10 cellular contexts compared by ENCODE assay signal in genomic region chr3:196620228-196620627, GRCh38. TPM values are rescaled to one million over a fixed set of nuclear protein-coding genes. Genes with fewer than 3 reads are reported as not detected.
DNase-seq lines count a peak whose midpoint lies in the region; ATAC-seq and TF ChIP-seq lines count a peak whose summit lies in the region.
"Had no signal": no experiment of that assay in that cellular context is flagged by ENCODE, and none has a peak within 500 bp of the region (broad histone marks: within the 10 kb centered on the region; RNA-seq: fewer than 3 reads in every experiment).

No MANE protein-coding gene starts in this region.

- intact Hi-C loops in naive thymus-derived CD4-positive, alpha-beta T cell (cut with micrococcal nuclease) = no loop called here

- peaks cover 0 to 6% (median 0%) of the 10 kb centered on the region in 5 donors for H3K36me3 Mint-ChIP-seq in naive thymus-derived CD4-positive, alpha-beta T cell

- CTCF ChIA-PET in naive thymus-derived CD4-positive, alpha-beta T cell (lab: Charles Lee) = interaction anchor here (1.5 kb wide), 1 partner anchor 11 kb away, joined by 5 read pairs; no protein-coding TSS in a partner anchor

- no peak overlapping the region for H3K27ac Mint-ChIP-seq in naive thymus-derived CD4-positive, alpha-beta T cell

- H3K27me3 Mint-ChIP-seq in naive thymus-derived CD4-positive, alpha-beta T cell = no peaks in the 10 kb centered on the region

- no peaks in the 10 kb centered on the region for H3K27me3 ChIP-seq in brain microvascular endothelial cell (replicated peaks)
- no peaks in the 10 kb centered on the region for H3K27me3 ChIP-seq in naive thymus-derived CD4-positive, alpha-beta T cell (ENCODE audit: control insufficient read depth in 2 of 2, insufficient read depth in 2 of 2, low read length in 2 of 2)

- no peaks in the 10 kb centered on the region for H3K9me3 ChIP-seq in naive thymus-derived CD4-positive, alpha-beta T cell (ENCODE audit: control insufficient read depth in 2 of 3, low read length in 3 of 3)

- no peak overlapping the region for H3K27ac ChIP-seq in brain microvascular endothelial cell
- H3K27ac ChIP-seq in naive thymus-derived CD4-positive, alpha-beta T cell (ENCODE audit: low read depth, low read length) = no peak overlapping the region

- in situ Hi-C loops in GM13977 (cut with MboI; ENCODE audit: low pct_unique_long_range_greater_than_20kb, low sequenced_read_pairs, unreplicated experiment) = no loop called here
- in situ Hi-C loops in brain microvascular endothelial cell (cut with HindIII; ENCODE audit: low pct_ligation_motif_present, low sequenced_read_pairs) = no loop called here

- no peaks in the 10 kb centered on the region for H3K9me3 Mint-ChIP-seq in naive thymus-derived CD4-positive, alpha-beta T cell

- no peak overlapping the region for H3K4me3 ChIP-seq in brain microvascular endothelial cell (ENCODE audit: low read depth, low read length)
- H3K4me3 ChIP-seq in naive thymus-derived CD4-positive, alpha-beta T cell (ENCODE audit: low read length) = no peak overlapping the region

- H3K4me1 Mint-ChIP-seq in naive thymus-derived CD4-positive, alpha-beta T cell = peaks cover 23 to 43% (median 33%) of the 10 kb centered on the region in 7 donors

- TF ChIP-seq CTCF in GM13977 (IDR thresholded peaks at IDR 0.05; ENCODE audit: extremely low read depth, insufficient read depth, missing control alignments) (no peak), brain microvascular endothelial cell (IDR thresholded peaks at IDR 0.05; ENCODE audit: low read depth, low read length, missing control alignments) (no peak)

- peaks cover 6% of the 10 kb centered on the region in 2 donors for H3K4me1 ChIP-seq in naive thymus-derived CD4-positive, alpha-beta T cell (ENCODE audit: control insufficient read depth in 2 of 2, insufficient read depth in 2 of 2, low read length in 2 of 2)

- peak; percentile 42 for DNase-seq in GM13977 (ENCODE audit: low spot score)
- peak; percentile 45 for DNase-seq in brain microvascular endothelial cell
- no peak for DNase-seq in naive thymus-derived CD4-positive, alpha-beta T cell
- DNase-seq in NAMALWA (ENCODE audit: low spot score) = no peak
- no peak for DNase-seq in kidney tubule cell (ENCODE audit: low spot score)
- DNase-seq in Kasumi-1 (lab: John Stamatoyannopoulos, UW) = no peak
- DNase-seq: RPMI8226 had no signal

- H3K4me3 Mint-ChIP-seq in naive thymus-derived CD4-positive, alpha-beta T cell = no peak overlapping the region

- ATAC-seq in HG03354 (IDR thresholded peaks at IDR 0.05; ENCODE audit: poor library complexity, severe bottlenecking, unreplicated experiment) (peak; percentile 70), GM21360 (IDR thresholded peaks at IDR 0.05; ENCODE audit: unreplicated experiment) (no peak)
- ATAC-seq in naive thymus-derived CD4-positive, alpha-beta T cell = peak; percentile 70

- H3K36me3 ChIP-seq in brain microvascular endothelial cell (replicated peaks) = no peaks in the 10 kb centered on the region
- H3K36me3 ChIP-seq in naive thymus-derived CD4-positive, alpha-beta T cell (ENCODE audit: control insufficient read depth in 2 of 3, insufficient read depth in 3 of 3, low read length in 3 of 3) = no peaks in the 10 kb centered on the region

- POLR2A ChIA-PET in naive thymus-derived CD4-positive, alpha-beta T cell (lab: Charles Lee) = no interaction called here

RNA-seq across cellular contexts. Expression of gene NRROS, which starts 19.3 kb away (rescaled TPM):
- 10 to 100 TPM in 4 of 5 experiments, 1 to 10 TPM in 1; 9.8 to 53.3 (median 14.2) TPM for total RNA-seq in naive thymus-derived CD4-positive, alpha-beta T cell
- 1 to 10 TPM; 1.3 to 4.3 TPM for polyA plus RNA-seq in naive thymus-derived CD4-positive, alpha-beta T cell
- total RNA-seq: bronchial epithelial cell had no signal

RNA-seq across cellular contexts. Expression of gene FBXO45, which starts 51.8 kb away (rescaled TPM):
- 10 to 100 TPM in 1 of 5 experiments, 1 to 10 TPM in 4; 2.8 to 15.9 (median 7.1) TPM for total RNA-seq in naive thymus-derived CD4-positive, alpha-beta T cell
- 1 to 10 TPM; 1.2 to 2.0 TPM for polyA plus RNA-seq in naive thymus-derived CD4-positive, alpha-beta T cell

RNA-seq across cellular contexts. Expression of gene WDR53, which starts 51.9 kb away (rescaled TPM):
- 10 to 100 TPM; 13.6 to 31.5 (median 22.7) TPM for total RNA-seq in naive thymus-derived CD4-positive, alpha-beta T cell
- 10 to 100 TPM; 11.9 to 25.1 TPM for polyA plus RNA-seq in naive thymus-derived CD4-positive, alpha-beta T cell

Comparison
In these comparisons a context has a peak if more than half of its experiments do, and no peak if none do; other contexts are left out.
1. DNase-seq: peak in GM13977 (single experiment) and brain microvascular endothelial cell (single experiment); none in naive thymus-derived CD4-positive, alpha-beta T cell (0 of 9), NAMALWA (single experiment), kidney tubule cell (single experiment) and Kasumi-1 (0 of 2).